15 cellular contexts compared by ENCODE assay signal in the genomic region with DNA sequence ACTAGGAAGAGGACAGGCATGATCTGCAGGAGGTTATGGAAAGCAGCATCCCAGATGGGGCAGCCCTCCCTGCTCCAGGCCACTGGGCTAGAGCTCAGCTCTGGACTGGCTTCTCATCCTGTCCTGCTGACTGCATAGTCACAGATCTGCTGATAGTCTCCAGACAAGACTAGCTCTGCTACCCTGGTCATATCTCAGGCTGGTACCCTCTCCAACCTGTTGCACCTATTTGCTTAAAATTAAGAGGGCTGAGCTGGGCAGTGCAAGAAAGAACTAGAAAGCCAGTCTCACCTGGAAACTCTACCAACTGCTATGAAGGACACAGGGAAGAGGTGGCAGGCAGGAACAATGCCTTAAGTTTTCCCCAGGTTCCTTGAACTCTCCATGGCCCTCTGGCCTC. TPM values are rescaled to one million over a fixed set of nuclear protein-coding genes. Genes with fewer than 3 reads are reported as not detected.
DNase-seq lines count a peak whose midpoint lies in the region; TF ChIP-seq lines count a peak whose summit lies in the region.
"Had no signal": no experiment of that assay in that cellular context is flagged by ENCODE, and none has a peak within 500 bp of the region (broad histone marks: within the 10 kb centered on the region; RNA-seq: fewer than 3 reads in every experiment).

No MANE protein-coding gene starts in this region.

- H3K27ac ChIP-seq in 22Rv1 (peak overlapping the region; percentile 28), caudate nucleus (ENCODE audit: low read depth, low read length) (peak overlapping the region; percentile 58), neuronal stem cell (replicated peaks; ENCODE audit: low read length) (no peak overlapping the region)
- H3K27ac ChIP-seq in CD8-positive, alpha-beta memory T cell (ENCODE audit: low read depth, low read length): no peak overlapping the region
- H3K27ac ChIP-seq: ascending aorta, left lung had no signal

- peaks cover 0 to 1% of the 10 kb centered on the region in 2 donors for H3K27me3 Mint-ChIP-seq in CD8-positive, alpha-beta memory T cell

- CTCF ChIA-PET in CD8-positive, alpha-beta memory T cell (lab: Charles Lee): no interaction called here

- H2BK12ac ChIP-seq in neuronal stem cell (ENCODE audit: low read length): no peak overlapping the region

- H3K4me2 ChIP-seq in neuronal stem cell (ENCODE audit: insufficient read depth, low read length, poor library complexity, severe bottlenecking): no peak overlapping the region
- H3K4me2 ChIP-seq: hepatocyte had no signal

- no peak overlapping the region for H2BK15ac ChIP-seq in neuronal stem cell (ENCODE audit: low read length)

- no peaks in the 10 kb centered on the region for H3K27me3 ChIP-seq in CD8-positive, alpha-beta memory T cell (ENCODE audit: insufficient read depth, low read length, poor library complexity, severe bottlenecking)
- H3K27me3 ChIP-seq in neuronal stem cell (ENCODE audit: control insufficient read depth in 3 of 3, insufficient read depth in 3 of 3, low read depth in 1 of 3, low read length in 3 of 3): no peaks in the 10 kb centered on the region
- H3K27me3 ChIP-seq: ascending aorta, hepatocyte, left lung had no signal

- no peak overlapping the region for H4K91ac ChIP-seq in neuronal stem cell (ENCODE audit: low read depth, low read length, poor library complexity)

- peak overlapping the region; percentile 74 to 99 (median 88) for H3K27ac Mint-ChIP-seq in CD8-positive, alpha-beta memory T cell

- H4K8ac ChIP-seq in neuronal stem cell (ENCODE audit: low read depth, low read length): no peak overlapping the region

- H3K23ac ChIP-seq in neuronal stem cell (ENCODE audit: low read depth, low read length, poor library complexity): no peak overlapping the region

- H3K14ac ChIP-seq in neuronal stem cell (ENCODE audit: low read length): no peak overlapping the region

- TF ChIP-seq CTCF in 22Rv1 (IDR thresholded peaks at IDR 0.05): no peak

- peak overlapping the region; percentile 14 for H2BK5ac ChIP-seq in neuronal stem cell (ENCODE audit: low read length)

- H3K4me1 Mint-ChIP-seq in CD8-positive, alpha-beta memory T cell: peaks cover 83 to 93% (median 92%) of the 10 kb centered on the region in 3 donors

- H2AFZ ChIP-seq in neuronal stem cell (ENCODE audit: low read length): no peak overlapping the region
- H2AFZ ChIP-seq: hepatocyte had no signal

- H3K9ac ChIP-seq in neuronal stem cell (ENCODE audit: low read depth, low read length, poor library complexity): peak overlapping the region; percentile 6

- peak overlapping the region; percentile 21 for H3K4me3 ChIP-seq in CD8-positive, alpha-beta memory T cell (ENCODE audit: low read length)
- no peak overlapping the region for H3K4me3 ChIP-seq in neuronal stem cell (ENCODE audit: low read length in 2 of 2)
- H3K4me3 ChIP-seq: ascending aorta, hepatocyte, left lung had no signal

- H3K9me3 Mint-ChIP-seq in CD8-positive, alpha-beta memory T cell: no peaks in the 10 kb centered on the region

- POLR2A ChIA-PET in CD8-positive, alpha-beta memory T cell (lab: Charles Lee): interaction anchor here (0.6 to 1.7 kb wide), 2 partner anchors 25 to 40 kb away, joined by 3 to 4 read pairs; a partner anchor contains a TSS

- no peak overlapping the region for H3K18ac ChIP-seq in neuronal stem cell (ENCODE audit: low read length)

- no peaks in the 10 kb centered on the region for H3K79me1 ChIP-seq in neuronal stem cell (ENCODE audit: low read depth, low read length)

- no peak for DNase-seq in CD8-positive, alpha-beta memory T cell
- no peak for DNase-seq in caudate nucleus (lab: John Stamatoyannopoulos, UW)
- no peak for DNase-seq in neuronal stem cell (ENCODE audit: low spot score)
- DNase-seq in kidney glomerular epithelial cell (lab: John Stamatoyannopoulos, UW): no peak
- no peak for DNase-seq in T1000 (lab: John Stamatoyannopoulos, UW)
- DNase-seq in NCI-H146 (lab: John Stamatoyannopoulos, UW): no peak
- no peak for DNase-seq in KG1 (lab: John Stamatoyannopoulos, UW)
- DNase-seq: DMS79; left lung; NCI-H1417; NCI-H345; stimulated activated naive CD4-positive, alpha-beta T cell treated with Interleukin-2 at 50 U/mL for 16 hours had no signal

- peaks cover 86% of the 10 kb centered on the region for H3K4me1 ChIP-seq in CD8-positive, alpha-beta memory T cell (ENCODE audit: insufficient read depth, low read length)
- H3K4me1 ChIP-seq in neuronal stem cell (ENCODE audit: control insufficient read depth in 2 of 2, insufficient read depth in 1 of 2, low read depth in 1 of 2, low read length in 2 of 2): peaks cover 7 to 10% of the 10 kb centered on the region in 2 donors

- H3K4ac ChIP-seq in neuronal stem cell (ENCODE audit: low read length): no peak overlapping the region

- H3K36me3 Mint-ChIP-seq in CD8-positive, alpha-beta memory T cell: peaks cover 0 to 71% (median 5%) of the 10 kb centered on the region in 3 donors

- no peak overlapping the region for H3K4me3 Mint-ChIP-seq in CD8-positive, alpha-beta memory T cell

- H2BK120ac ChIP-seq in neuronal stem cell (ENCODE audit: low read depth, low read length): peak overlapping the region; percentile 16

- H3K9me3 ChIP-seq in CD8-positive, alpha-beta memory T cell (ENCODE audit: low read length): no peaks in the 10 kb centered on the region
- H3K9me3 ChIP-seq in neuronal stem cell (replicated peaks in 1 of 2; ENCODE audit: control insufficient read depth in 2 of 2, insufficient read depth in 1 of 2, low read depth in 1 of 2, low read length in 2 of 2): no peaks in the 10 kb centered on the region
- H3K9me3 ChIP-seq: ascending aorta, left lung had no signal

- H2AK5ac ChIP-seq in neuronal stem cell (ENCODE audit: low read depth, low read length): peak overlapping the region; percentile 5

- H3K36me3 ChIP-seq in CD8-positive, alpha-beta memory T cell (ENCODE audit: insufficient read depth, low read length): peaks cover 24% of the 10 kb centered on the region
- H3K36me3 ChIP-seq in neuronal stem cell (replicated peaks in 1 of 2; ENCODE audit: control insufficient read depth in 2 of 2, insufficient read depth in 2 of 2, low read length in 2 of 2): no peaks in the 10 kb centered on the region
- H3K36me3 ChIP-seq: ascending aorta had no signal

RNA-seq across cellular contexts. Expression of a gene that starts 40.4 kb away (rescaled TPM):
- total RNA-seq in CD8-positive, alpha-beta memory T cell: 10 to 100 TPM; 37.7 to 39.6 TPM
- 50.1 TPM for polyA plus RNA-seq in CD8-positive, alpha-beta memory T cell
- 6.8 TPM for polyA plus RNA-seq in neuronal stem cell (2013, experiment 1 of 2)
- 7.0 TPM for polyA plus RNA-seq in neuronal stem cell (2013, experiment 2 of 2)

Comparison
In these comparisons a context has a peak if more than half of its experiments do, and no peak if none do; other contexts are left out.
1. H3K27ac ChIP-seq: peak in 22Rv1 (single experiment) and caudate nucleus (single experiment); none in CD8-positive, alpha-beta memory T cell (single experiment) and neuronal stem cell (single experiment).